ENCODE assay signal across 2 cellular contexts in genomic region chr4:173253561-173253960, GRCh38.
TF ChIP-seq lines count a peak whose summit lies in the region.

No MANE protein-coding gene starts in this region.

TF ChIP-seq in IMR-90, 13 proteins besides CTCF, POLR2A, EP300 and RAD21 (continued from another document):
- no peak for TF ChIP-seq MAZ (IDR thresholded peaks at IDR 0.05; ENCODE audit: borderline replicate concordance, low read depth, low read length)
- no peak for TF ChIP-seq FOS (IDR thresholded peaks at IDR 0.05; ENCODE audit: low read depth, low read length)
- no peak for TF ChIP-seq MXI1 (IDR thresholded peaks at IDR 0.05; ENCODE audit: borderline replicate concordance, low read depth, low read length)
- no peak for TF ChIP-seq ELK1 (IDR thresholded peaks at IDR 0.05; ENCODE audit: borderline replicate concordance, low read depth, low read length)
- no peak for TF ChIP-seq SMC3 (IDR thresholded peaks at IDR 0.05; ENCODE audit: low read depth, low read length)
- no peak for TF ChIP-seq BHLHE40 (IDR thresholded peaks at IDR 0.05; ENCODE audit: low read depth, low read length)
- TF ChIP-seq CHD1 (IDR thresholded peaks at IDR 0.05; ENCODE audit: low read depth, low read length): no peak

TF ChIP-seq in WTC11, 78 proteins besides CTCF, POLR2A, EP300 and RAD21 (continued from another document):
- TF ChIP-seq ZBTB43 (CRISPR knock-in tag; IDR thresholded peaks at IDR 0.05) (no peak), ZNF396 (CRISPR knock-in tag; IDR thresholded peaks at IDR 0.05; ENCODE audit: borderline replicate concordance) (no peak), MAX (CRISPR knock-in tag; IDR thresholded peaks at IDR 0.05) (no peak), USF2 (CRISPR knock-in tag; IDR thresholded peaks at IDR 0.05) (no peak), MLX (CRISPR knock-in tag; IDR thresholded peaks at IDR 0.05) (no peak), NFYB (CRISPR knock-in tag; conservative IDR thresholded peaks at IDR 0.05; ENCODE audit: low read depth) (no peak), ZNF121 (CRISPR knock-in tag; IDR thresholded peaks at IDR 0.05) (no peak), CREM (CRISPR knock-in tag; IDR thresholded peaks at IDR 0.05) (no peak), NFE2L1 (CRISPR knock-in tag; IDR thresholded peaks at IDR 0.05) (no peak), FOXP1 (CRISPR knock-in tag; IDR thresholded peaks at IDR 0.05; ENCODE audit: borderline replicate concordance) (no peak)
- TF ChIP-seq, protein P1, sequence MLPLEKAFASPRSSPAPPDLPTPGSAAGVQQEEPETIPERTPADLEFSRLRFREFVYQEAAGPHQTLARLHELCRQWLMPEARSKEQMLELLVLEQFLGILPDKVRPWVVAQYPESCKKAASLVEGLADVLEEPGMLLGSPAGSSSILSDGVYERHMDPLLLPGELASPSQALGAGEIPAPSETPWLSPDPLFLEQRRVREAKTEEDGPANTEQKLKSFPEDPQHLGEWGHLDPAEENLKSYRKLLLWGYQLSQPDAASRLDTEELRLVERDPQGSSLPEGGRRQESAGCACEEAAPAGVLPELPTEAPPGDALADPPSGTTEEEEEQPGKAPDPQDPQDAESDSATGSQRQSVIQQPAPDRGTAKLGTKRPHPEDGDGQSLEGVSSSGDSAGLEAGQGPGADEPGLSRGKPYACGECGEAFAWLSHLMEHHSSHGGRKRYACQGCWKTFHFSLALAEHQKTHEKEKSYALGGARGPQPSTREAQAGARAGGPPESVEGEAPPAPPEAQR (CRISPR knock-in tag; IDR thresholded peaks at IDR 0.05): no peak
- TF ChIP-seq, protein P2, sequence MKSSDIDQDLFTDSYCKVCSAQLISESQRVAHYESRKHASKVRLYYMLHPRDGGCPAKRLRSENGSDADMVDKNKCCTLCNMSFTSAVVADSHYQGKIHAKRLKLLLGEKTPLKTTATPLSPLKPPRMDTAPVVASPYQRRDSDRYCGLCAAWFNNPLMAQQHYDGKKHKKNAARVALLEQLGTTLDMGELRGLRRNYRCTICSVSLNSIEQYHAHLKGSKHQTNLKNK (CRISPR knock-in tag; IDR thresholded peaks at IDR 0.05): no peak
- TF ChIP-seq, protein P3, sequence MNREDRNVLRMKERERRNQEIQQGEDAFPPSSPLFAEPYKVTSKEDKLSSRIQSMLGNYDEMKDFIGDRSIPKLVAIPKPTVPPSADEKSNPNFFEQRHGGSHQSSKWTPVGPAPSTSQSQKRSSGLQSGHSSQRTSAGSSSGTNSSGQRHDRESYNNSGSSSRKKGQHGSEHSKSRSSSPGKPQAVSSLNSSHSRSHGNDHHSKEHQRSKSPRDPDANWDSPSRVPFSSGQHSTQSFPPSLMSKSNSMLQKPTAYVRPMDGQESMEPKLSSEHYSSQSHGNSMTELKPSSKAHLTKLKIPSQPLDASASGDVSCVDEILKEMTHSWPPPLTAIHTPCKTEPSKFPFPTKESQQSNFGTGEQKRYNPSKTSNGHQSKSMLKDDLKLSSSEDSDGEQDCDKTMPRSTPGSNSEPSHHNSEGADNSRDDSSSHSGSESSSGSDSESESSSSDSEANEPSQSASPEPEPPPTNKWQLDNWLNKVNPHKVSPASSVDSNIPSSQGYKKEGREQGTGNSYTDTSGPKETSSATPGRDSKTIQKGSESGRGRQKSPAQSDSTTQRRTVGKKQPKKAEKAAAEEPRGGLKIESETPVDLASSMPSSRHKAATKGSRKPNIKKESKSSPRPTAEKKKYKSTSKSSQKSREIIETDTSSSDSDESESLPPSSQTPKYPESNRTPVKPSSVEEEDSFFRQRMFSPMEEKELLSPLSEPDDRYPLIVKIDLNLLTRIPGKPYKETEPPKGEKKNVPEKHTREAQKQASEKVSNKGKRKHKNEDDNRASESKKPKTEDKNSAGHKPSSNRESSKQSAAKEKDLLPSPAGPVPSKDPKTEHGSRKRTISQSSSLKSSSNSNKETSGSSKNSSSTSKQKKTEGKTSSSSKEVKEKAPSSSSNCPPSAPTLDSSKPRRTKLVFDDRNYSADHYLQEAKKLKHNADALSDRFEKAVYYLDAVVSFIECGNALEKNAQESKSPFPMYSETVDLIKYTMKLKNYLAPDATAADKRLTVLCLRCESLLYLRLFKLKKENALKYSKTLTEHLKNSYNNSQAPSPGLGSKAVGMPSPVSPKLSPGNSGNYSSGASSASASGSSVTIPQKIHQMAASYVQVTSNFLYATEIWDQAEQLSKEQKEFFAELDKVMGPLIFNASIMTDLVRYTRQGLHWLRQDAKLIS (CRISPR knock-in tag; IDR thresholded peaks at IDR 0.05; ENCODE audit: borderline replicate concordance): no peak
